In genomic region chr6:8914700-8915099, GRCh38 we compare ENCODE assay signal across 20 cellular contexts.
"Had no signal": no experiment of that assay in that cellular context is flagged by ENCODE, and none has a peak within 500 bp of the region (broad histone marks: within the 10 kb centered on the region; RNA-seq: fewer than 3 reads in every experiment).

No MANE protein-coding gene starts in this region.

- H2AFZ ChIP-seq: parathyroid adenoma had no signal

- H3K4me1 ChIP-seq: gastrocnemius medialis, left lung, neural progenitor cell, parathyroid adenoma, transverse colon, upper lobe of right lung, uterus had no signal

- H3K4me3 ChIP-seq: gastrocnemius medialis, left lung, neural progenitor cell, right lobe of liver, thoracic aorta, transverse colon, upper lobe of right lung, uterus had no signal

- ATAC-seq: effector memory CD8-positive, alpha-beta T cell; gastrocnemius medialis; left cardiac atrium; left lung; naive thymus-derived CD4-positive, alpha-beta T cell; right lobe of liver; stimulated activated naive B cell treated with anti-CD40 and anti-IgM and Interleukin-4, amounts not matched to agents 10 μg/mL and 1 μg/mL and 100 μg/mL, for 72 hours; upper lobe of right lung had no signal

- H3K27me3 ChIP-seq: gastrocnemius medialis, left lung, neural progenitor cell, right lobe of liver, transverse colon, upper lobe of right lung, uterus had no signal

- H3K9ac ChIP-seq: neural progenitor cell, parathyroid adenoma had no signal

- H3K27ac ChIP-seq: gastrocnemius medialis, left lung, neural progenitor cell, parathyroid adenoma, right lobe of liver, thoracic aorta, transverse colon, upper lobe of right lung, uterus had no signal

- H3K9me3 ChIP-seq: right lobe of liver, thoracic aorta, upper lobe of right lung, uterus had no signal

- H3K79me2 ChIP-seq: parathyroid adenoma had no signal

- H3K36me3 ChIP-seq: gastrocnemius medialis, left lung, neural progenitor cell, right lobe of liver, thoracic aorta, transverse colon, upper lobe of right lung, uterus had no signal

- H3K4me2 ChIP-seq: neural progenitor cell had no signal

- DNase-seq: cortex of kidney; effector memory CD8-positive, alpha-beta T cell; gastrocnemius medialis; head of caudate nucleus; left cardiac atrium; left lung; mesenchymal stem cell; midbrain; naive thymus-derived CD4-positive, alpha-beta T cell; right lobe of liver; small intestine; stimulated activated CD4-positive, alpha-beta T cell treated with anti-CD3 and anti-CD28 coated beads, Interleukin-15, amount 100 ng/mL, for 24 hours; stimulated activated CD4-positive, alpha-beta T cell treated with anti-CD3 and anti-CD28 coated beads, Interleukin-2, amount 100 ng/mL, for 48 hours; stimulated activated naive B cell treated with anti-CD40 and anti-IgM and Interleukin-4, amounts not matched to agents 10 μg/mL and 1 μg/mL and 100 μg/mL, for 72 hours; transverse colon; upper lobe of right lung; uterus had no signal
